Comparison of ENCODE assay signal across 15 cellular contexts in genomic region chr10:32204606-32205005, GRCh38.
DNase-seq lines count a peak whose midpoint lies in the region; ATAC-seq and TF ChIP-seq lines count a peak whose summit lies in the region.
"Had no signal": no experiment of that assay in that cellular context is flagged by ENCODE, and none has a peak within 500 bp of the region (broad histone marks: within the 10 kb centered on the region; RNA-seq: fewer than 3 reads in every experiment).

No MANE protein-coding gene starts in this region.

- DNase-seq in EH (ENCODE audit: low read depth) (peak; percentile 53), adipocyte (ENCODE audit: low read depth) (peak; percentile 85), fibroblast of pulmonary artery (ENCODE audit: low read depth) (peak; percentile 15), Peyer's patch (no peak), NCI-H146 treated with DMSO at 0.1 percent for 48 hours (lab: John Stamatoyannopoulos, UW; ENCODE audit: unreplicated experiment) (no peak)
- DNase-seq: C1 segment of cervical spinal cord; Calu3; CD4-positive, alpha-beta T cell; DMS 273 treated with DMSO at 0.1 percent for 48 hours; HCEC 1CT; HFFc6 had no signal

- no peak for TF ChIP-seq POLR2A in Peyer's patch (IDR thresholded peaks at IDR 0.05)

- no peak overlapping the region for H3K27ac ChIP-seq in Peyer's patch
- H3K27ac ChIP-seq: A549, HL-60 had no signal

- H3K9ac ChIP-seq in adipocyte (ENCODE audit: low read length), result no peak overlapping the region

- H3K4me1 ChIP-seq in adipocyte (ENCODE audit: control insufficient read depth, insufficient read depth, low read length) (peaks cover 16% of the 10 kb centered on the region), Peyer's patch (no peaks in the 10 kb centered on the region)
- H3K4me1 ChIP-seq: A549 had no signal

- no peak for TF ChIP-seq CTCF in fibroblast of pulmonary artery (IDR thresholded peaks at IDR 0.05; ENCODE audit: low read length, missing control alignments)
- TF ChIP-seq CTCF in Peyer's patch (IDR thresholded peaks at IDR 0.05), result no peak

- H3K4me3 ChIP-seq in adipocyte (ENCODE audit: low read length) (no peak overlapping the region), fibroblast of pulmonary artery (replicated peaks; ENCODE audit: low read depth, low read length) (no peak overlapping the region), Peyer's patch (no peak overlapping the region)
- H3K4me3 ChIP-seq: A549, K562 had no signal

- H3K9me3 ChIP-seq in adipocyte (ENCODE audit: control insufficient read depth, low read length), result no peaks in the 10 kb centered on the region
- no peaks in the 10 kb centered on the region for H3K9me3 ChIP-seq in Peyer's patch
- H3K9me3 ChIP-seq: A549 had no signal

- no peak for ATAC-seq in HG02798 (IDR thresholded peaks at IDR 0.05; ENCODE audit: poor library complexity, unreplicated experiment)
- ATAC-seq: A549, K562 had no signal

- H3K36me3 ChIP-seq in adipocyte (ENCODE audit: control insufficient read depth, insufficient read depth, low read length, severe bottlenecking), result no peaks in the 10 kb centered on the region
- no peaks in the 10 kb centered on the region for H3K36me3 ChIP-seq in Peyer's patch

- H3K27me3 ChIP-seq in adipocyte (replicated peaks; ENCODE audit: control insufficient read depth, insufficient read depth, low read length), result no peaks in the 10 kb centered on the region
- H3K27me3 ChIP-seq in Peyer's patch, result no peaks in the 10 kb centered on the region

Comparison
In these comparisons a context has a peak if more than half of its experiments do, and no peak if none do; other contexts are left out.
1. DNase-seq: peak in EH (single experiment), adipocyte (single experiment) and fibroblast of pulmonary artery (single experiment); none in Peyer's patch (0 of 3) and NCI-H146 treated with DMSO at 0.1 percent for 48 hours (single experiment).